Comparison of ENCODE assay signal across 15 cellular contexts in genomic region chr1:21900766-21901472, GRCh38. TPM values are rescaled to one million over a fixed set of nuclear protein-coding genes. Genes with fewer than 3 reads are reported as not detected.
DNase-seq lines count a peak whose midpoint lies in the region; ATAC-seq and TF ChIP-seq lines count a peak whose summit lies in the region.
"Had no signal": no experiment of that assay in that cellular context is flagged by ENCODE, and none has a peak within 500 bp of the region (broad histone marks: within the 10 kb centered on the region; RNA-seq: fewer than 3 reads in every experiment).

No MANE protein-coding gene starts in this region.

- peaks cover 100% of the 10 kb centered on the region in 4 donors for H3K4me1 ChIP-seq in esophagus muscularis mucosa
- peaks cover 56% of the 10 kb centered on the region for H3K4me1 ChIP-seq in testis

- peaks cover 4% of the 10 kb centered on the region for H3K27me3 Mint-ChIP-seq in HFFc6 (ENCODE audit: insufficient read depth)
- no peaks in the 10 kb centered on the region for H3K27me3 Mint-ChIP-seq in nephron (ENCODE audit: low read depth)

- intact Hi-C loops in esophagus muscularis mucosa (cut with DNase I) (loop anchor here (5.0 kb wide), 1 partner anchor 36 kb away; the partner anchor contains the start of gene HSPG2), testis (cut with DNase I; ENCODE audit: low total_unique reads) (no loop called here)

- H3K9me3 Mint-ChIP-seq in HFFc6 (no peaks in the 10 kb centered on the region), nephron (no peaks in the 10 kb centered on the region)
- H3K9me3 Mint-ChIP-seq: nephron progenitor cell; T-helper 2 cell treated with Interferon-gamma antibody and Interleukin-4, amounts not matched to agents 5 μg/mL and 100 μg/mL, for 36 hours had no signal

- ATAC-seq in GM18873 (IDR thresholded peaks at IDR 0.05; ENCODE audit: low FRiP score, unreplicated experiment) = no peak
- ATAC-seq: activated CD4-positive, CD25-positive, alpha-beta regulatory T cell treated with anti-CD3 and anti-CD28 coated beads, Interleukin-2, amount 50 U/mL, for 24 hours; HCT116; left lobe of liver had no signal

- H3K36me3 Mint-ChIP-seq in HFFc6 (ENCODE audit: low read depth) (peaks cover 15% of the 10 kb centered on the region), nephron (ENCODE audit: low read depth) (peaks cover 5% of the 10 kb centered on the region)

- no peak for DNase-seq in HFFc6
- no peak for DNase-seq in esophagus muscularis mucosa (ENCODE audit: extremely low spot score)
- no peak for DNase-seq in testis
- no peak for DNase-seq in NCI-H1417 treated with DMSO at 0.1 percent for 48 hours (lab: John Stamatoyannopoulos, UW)
- no peak for DNase-seq in central memory CD4-positive, alpha-beta T cell
- no peak for DNase-seq in NCI-H146 (lab: John Stamatoyannopoulos, UW)
- DNase-seq: right lobe of liver, SHP77 had no signal

- peaks cover 0 to 21% (median 7%) of the 10 kb centered on the region in 4 donors for H3K36me3 ChIP-seq in esophagus muscularis mucosa
- no peaks in the 10 kb centered on the region for H3K36me3 ChIP-seq in testis (ENCODE audit: low read depth, missing control alignments)
- H3K36me3 ChIP-seq: right lobe of liver had no signal

- H3K27ac Mint-ChIP-seq in HFFc6 (peak overlapping the region; percentile 83), nephron (peak overlapping the region; percentile 34 to 69 (median 66))
- H3K27ac Mint-ChIP-seq: T-helper 2 cell treated with Interferon-gamma antibody and Interleukin-4, amounts not matched to agents 5 μg/mL and 100 μg/mL, for 36 hours had no signal

- no peak for TF ChIP-seq CTCF in HFFc6 (IDR thresholded peaks at IDR 0.05)
- no peak for TF ChIP-seq CTCF in esophagus muscularis mucosa (IDR thresholded peaks at IDR 0.05)
- no peak for TF ChIP-seq CTCF in nephron (IDR thresholded peaks at IDR 0.05; ENCODE audit: unreplicated experiment in 3 of 3)
- TF ChIP-seq CTCF in testis (IDR thresholded peaks at IDR 0.05) = no peak

- H3K9me3 ChIP-seq in esophagus muscularis mucosa (no peaks in the 10 kb centered on the region), testis (no peaks in the 10 kb centered on the region)
- H3K9me3 ChIP-seq: right lobe of liver had no signal

- H3K4me1 Mint-ChIP-seq in HFFc6 (ENCODE audit: low read depth) (peaks cover 79% of the 10 kb centered on the region), nephron (peaks cover 79% of the 10 kb centered on the region)

- H3K27ac ChIP-seq in esophagus muscularis mucosa (replicated peaks in 1 of 4) (peak overlapping the region; percentile 93 to 99 (median 98)), testis (peak overlapping the region; percentile 13 to 71)
- H3K27ac ChIP-seq: right lobe of liver had no signal

- TF ChIP-seq POLR2A in esophagus muscularis mucosa (IDR thresholded peaks at IDR 0.05; ENCODE audit: low read depth) (no peak), testis (IDR thresholded peaks at IDR 0.05) (no peak)

- H3K27me3 ChIP-seq in esophagus muscularis mucosa (no peaks in the 10 kb centered on the region), testis (no peaks in the 10 kb centered on the region)
- H3K27me3 ChIP-seq: right lobe of liver had no signal

- TF ChIP-seq EP300 in esophagus muscularis mucosa (IDR thresholded peaks at IDR 0.05) = no peak

- no peak overlapping the region for H3K4me3 Mint-ChIP-seq in HFFc6
- H3K4me3 Mint-ChIP-seq in nephron = no peak overlapping the region
- H3K4me3 Mint-ChIP-seq: nephron progenitor cell; T-helper 2 cell treated with Interferon-gamma antibody and Interleukin-4, amounts not matched to agents 5 μg/mL and 100 μg/mL, for 36 hours had no signal

- 53% methylated on average over 13 of the region's 13 CpGs for WGBS in esophagus muscularis mucosa
- WGBS in testis, 2 donors = 74 to 76% methylated on average over 13 of the region's 13 CpGs

- no peak overlapping the region for H3K4me3 ChIP-seq in esophagus muscularis mucosa
- no peak overlapping the region for H3K4me3 ChIP-seq in testis
- H3K4me3 ChIP-seq: right lobe of liver had no signal

RNA-seq across cellular contexts. Expression of gene HSPG2, which starts 36.2 kb away (rescaled TPM):
- 100 to 1,000 TPM; 275 to 430 (median 297) TPM for total RNA-seq in HFFc6 (2021; fragmentation: NEBNext Ultra II Directional; extraction: Animal tissue kit (Norgen Biotek cat#: 25700))
- total RNA-seq in esophagus muscularis mucosa = 1,000 to 10,000 TPM in 1 of 4 donors, 100 to 1,000 TPM in 3; 414 to 1,199 (median 595) TPM
- total RNA-seq in testis = 10 to 100 TPM; 51.8 to 54.2 TPM
- polyA plus RNA-seq in testis (ENCODE audit: insufficient read depth, low read depth, low replicate concordance) = 72.1 TPM

Comparison
In these comparisons a context has a peak if more than half of its experiments do, and no peak if none do; other contexts are left out.
1. RNA of gene HSPG2, which starts 36.2 kb away (total RNA-seq): 414 to 1,199 TPM in esophagus muscularis mucosa and 275 to 430 TPM in HFFc6; 51.8 to 54.2 TPM in testis; every median in the first group is over 4 times any median in the second.